In the genomic region with DNA sequence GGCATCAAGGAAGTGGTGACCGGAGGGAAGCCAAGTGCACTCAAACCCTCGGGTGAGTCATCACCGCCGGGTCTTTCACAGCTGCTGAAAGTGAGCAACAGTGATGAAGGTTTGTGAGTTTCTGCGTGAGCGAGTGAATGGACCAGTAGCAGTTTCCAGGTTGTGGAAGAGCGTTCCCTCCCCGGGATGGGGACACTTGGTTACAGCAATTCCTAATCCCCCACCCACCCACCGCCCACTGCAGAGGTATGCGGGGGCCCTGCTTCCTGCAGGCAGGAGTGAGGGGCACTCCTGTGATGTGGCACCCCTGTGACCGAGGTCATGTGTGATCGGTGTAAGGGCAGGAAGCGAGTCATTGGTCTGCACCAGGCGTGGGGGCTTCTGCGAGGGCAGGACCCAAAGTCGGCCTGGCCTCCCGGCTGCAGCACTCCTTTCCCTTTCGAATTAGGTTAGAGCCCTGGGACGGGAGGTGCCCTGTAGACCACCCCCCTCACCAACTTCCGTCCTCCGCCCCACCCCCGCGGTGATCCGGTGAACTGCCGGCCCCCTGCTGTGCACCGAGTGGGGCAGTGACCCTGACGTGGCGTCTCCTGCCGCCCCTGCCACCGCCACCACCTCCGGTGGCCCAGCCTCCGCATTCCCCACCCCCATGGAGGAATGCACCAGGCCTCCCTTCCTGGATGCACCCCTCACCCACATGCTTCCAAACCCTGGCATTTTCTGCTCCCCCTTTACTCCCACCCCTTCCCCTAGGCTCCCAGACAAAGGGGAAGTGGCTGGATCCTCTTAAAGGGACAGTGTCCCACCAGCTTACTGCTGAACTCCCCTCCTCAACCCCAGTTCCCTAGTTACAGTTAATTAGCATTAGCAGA, we compare ENCODE assay signal across 8 cellular contexts. TPM values are rescaled to one million over a fixed set of nuclear protein-coding genes. Genes with fewer than 3 reads are reported as not detected.
DNase-seq lines count a peak whose midpoint lies in the region; ATAC-seq and TF ChIP-seq lines count a peak whose summit lies in the region.

No MANE protein-coding gene starts in this region.

- H3K27ac Mint-ChIP-seq in activated CD8-positive, alpha-beta T cell treated with anti-CD3 and anti-CD28 coated beads for 36 hours, result peak overlapping the region; percentile 98
- H3K27ac Mint-ChIP-seq in effector memory CD8-positive, alpha-beta T cell, result peak overlapping the region; percentile 98

- H3K9me3 Mint-ChIP-seq in activated CD8-positive, alpha-beta T cell treated with anti-CD3 and anti-CD28 coated beads for 36 hours, result no peaks in the 10 kb centered on the region
- no peaks in the 10 kb centered on the region for H3K9me3 Mint-ChIP-seq in effector memory CD8-positive, alpha-beta T cell

- CTCF ChIA-PET in activated CD8-positive, alpha-beta T cell treated with anti-CD3 and anti-CD28 coated beads for 36 hours (lab: Charles Lee), result interaction anchor here (0.8 to 1.6 kb wide), 3 partner anchors 10 to 81 kb away, joined by 3 to 4 read pairs (median 3); partner anchors contain the start of gene LIMK1

- H3K4me1 ChIP-seq in ES-I3 (ENCODE audit: insufficient read depth, low read length), result peaks cover 21% of the 10 kb centered on the region; the same call in 1 of the 2 replicates

- H3K4me3 Mint-ChIP-seq in activated CD8-positive, alpha-beta T cell treated with anti-CD3 and anti-CD28 coated beads for 36 hours, result peak overlapping the region; percentile 76
- H3K4me3 Mint-ChIP-seq in effector memory CD8-positive, alpha-beta T cell, result peak overlapping the region; percentile 92 to 93

- H3K4me3 ChIP-seq in NB4 (ENCODE audit: low read depth, low read length), result peak overlapping the region; percentile 64

- H3K9ac ChIP-seq in ES-I3 (ENCODE audit: low read depth, low read length), result peak overlapping the region; percentile 31

- intact Hi-C loops in activated CD8-positive, alpha-beta T cell treated with anti-CD3 and anti-CD28 coated beads for 36 hours (cut with micrococcal nuclease), result loop anchor here (5.0 kb wide), 1 partner anchor 83 kb away; no protein-coding TSS in a partner anchor

- POLR2A ChIA-PET in activated CD8-positive, alpha-beta T cell treated with anti-CD3 and anti-CD28 coated beads for 36 hours (lab: Charles Lee), result interaction anchor here (4.9 kb wide), 1 partner anchor 12 kb away, joined by 33 read pairs; the partner anchor contains the start of gene LIMK1

- peaks cover 28% of the 10 kb centered on the region for H3K4me1 Mint-ChIP-seq in activated CD8-positive, alpha-beta T cell treated with anti-CD3 and anti-CD28 coated beads for 36 hours (ENCODE audit: low read depth)
- peaks cover 21 to 23% of the 10 kb centered on the region in 2 donors for H3K4me1 Mint-ChIP-seq in effector memory CD8-positive, alpha-beta T cell (ENCODE audit: low read depth in 2 of 2)

- TF ChIP-seq POLR2A in NB4 (IDR thresholded peaks at IDR 0.05; ENCODE audit: extremely low read depth, insufficient read length), result no peak

- TF ChIP-seq CTCF in NB4 (IDR thresholded peaks at IDR 0.05; ENCODE audit: low read depth, low read length), result no peak
- TF ChIP-seq CTCF in activated CD8-positive, alpha-beta T cell treated with anti-CD3 and anti-CD28 coated beads for 36 hours (IDR thresholded peaks at IDR 0.05), result no peak

- H3K36me3 Mint-ChIP-seq in activated CD8-positive, alpha-beta T cell treated with anti-CD3 and anti-CD28 coated beads for 36 hours (ENCODE audit: low read depth), result peaks cover 19% of the 10 kb centered on the region
- peaks cover 33% of the 10 kb centered on the region for H3K36me3 Mint-ChIP-seq in effector memory CD8-positive, alpha-beta T cell (ENCODE audit: insufficient read depth)

- peak; percentile 89 for ATAC-seq in activated CD8-positive, alpha-beta T cell treated with anti-CD3 and anti-CD28 coated beads for 36 hours
- peak; percentile 81 for ATAC-seq in effector memory CD8-positive, alpha-beta T cell (replicated peaks)

- no peaks in the 10 kb centered on the region; the same call in 1 of the 2 replicates for H3K9me3 ChIP-seq in ES-I3 (ENCODE audit: control insufficient read depth, insufficient read depth, low read length)

- peaks cover 9% of the 10 kb centered on the region for H3K36me3 ChIP-seq in ES-I3 (ENCODE audit: insufficient read depth, low read length)

- H3K27me3 Mint-ChIP-seq in activated CD8-positive, alpha-beta T cell treated with anti-CD3 and anti-CD28 coated beads for 36 hours, result no peaks in the 10 kb centered on the region
- no peaks in the 10 kb centered on the region for H3K27me3 Mint-ChIP-seq in effector memory CD8-positive, alpha-beta T cell

- DNase-seq in GOT3 (lab: John Stamatoyannopoulos, UW) (peak; percentile 10), NB4 (ENCODE audit: low read depth) (peak; percentile 96), midbrain (lab: John Stamatoyannopoulos, UW) (peak; percentile 7), NCI-H1694 (lab: John Stamatoyannopoulos, UW) (no peak)
- DNase-seq in activated CD8-positive, alpha-beta T cell treated with anti-CD3 and anti-CD28 coated beads for 36 hours, result peak; percentile 94
- peak; percentile 73 to 75 (median 75) for DNase-seq in effector memory CD8-positive, alpha-beta T cell
- peak; percentile 58 to 61 for DNase-seq in stimulated activated CD8-positive, alpha-beta memory T cell treated with anti-CD3 and anti-CD28 coated beads, Interleukin-2, amount 100 ng/mL, for 1 hour (ENCODE audit: low read depth in 2 of 2)

RNA-seq across cellular contexts. Expression of gene LIMK1, which starts 10.9 kb away (rescaled TPM):
- total RNA-seq in activated CD8-positive, alpha-beta T cell treated with anti-CD3 and anti-CD28 coated beads for 36 hours, result 10 to 100 TPM; 17.8 to 20.8 TPM
